In genomic region chr1:54972436-54972835, GRCh38 we compare ENCODE assay signal across 15 cellular contexts. TPM values are rescaled to one million over a fixed set of nuclear protein-coding genes. Genes with fewer than 3 reads are reported as not detected.
DNase-seq lines count a peak whose midpoint lies in the region; ATAC-seq, FAIRE-seq and TF ChIP-seq lines count a peak whose summit lies in the region.
"Had no signal": no experiment of that assay in that cellular context is flagged by ENCODE, and none has a peak within 500 bp of the region (broad histone marks: within the 10 kb centered on the region; RNA-seq: fewer than 3 reads in every experiment).

No MANE protein-coding gene starts in this region.

- dilution Hi-C loops in keratinocyte (cut with MboI; ENCODE audit: extremely low pct_ligation_motif_present, low sequenced_read_pairs), result no loop called here

- H3K4me1 ChIP-seq in adrenal gland (replicated peaks in 1 of 2), result peaks cover 4 to 10% of the 10 kb centered on the region in 2 donors
- peaks cover 27% of the 10 kb centered on the region for H3K4me1 ChIP-seq in keratinocyte (ENCODE audit: control insufficient read depth, extremely low read depth, insufficient read depth, low read length)
- peaks cover 27% of the 10 kb centered on the region for H3K4me1 ChIP-seq in psoas muscle

- no peaks in the 10 kb centered on the region for H3K79me2 ChIP-seq in keratinocyte (ENCODE audit: control insufficient read depth, insufficient read depth, low read length)

- peak; percentile 26 for FAIRE-seq in keratinocyte (lab: Jason Lieb, UNC)

- H3K27me3 ChIP-seq in adrenal gland, result no peaks in the 10 kb centered on the region
- no peaks in the 10 kb centered on the region for H3K27me3 ChIP-seq in keratinocyte (ENCODE audit: control insufficient read depth, extremely low read depth, insufficient read depth, low read length)
- no peaks in the 10 kb centered on the region for H3K27me3 ChIP-seq in psoas muscle (ENCODE audit: insufficient read depth in 3 of 3, low read length in 2 of 3)

- no peak overlapping the region for H3K9ac ChIP-seq in keratinocyte (ENCODE audit: control insufficient read depth, extremely low read depth, insufficient read depth, low read length)

- H2AFZ ChIP-seq in keratinocyte (ENCODE audit: control insufficient read depth, low read length), result no peak overlapping the region

- H3K36me3 ChIP-seq in adrenal gland (replicated peaks in 1 of 2), result no peaks in the 10 kb centered on the region
- H3K36me3 ChIP-seq in keratinocyte (ENCODE audit: control insufficient read depth in 2 of 2, extremely low read depth in 1 of 2, insufficient read depth in 2 of 2, low read length in 2 of 2), result no peaks in the 10 kb centered on the region
- H3K36me3 ChIP-seq in psoas muscle (ENCODE audit: insufficient read depth in 1 of 2, low read depth in 1 of 2), result no peaks in the 10 kb centered on the region

- no peak overlapping the region for H3K4me2 ChIP-seq in keratinocyte (ENCODE audit: control insufficient read depth, extremely low read depth, insufficient read depth, low read depth, low read length)

- H3K9me3 ChIP-seq in adrenal gland (replicated peaks in 1 of 3) (no peaks in the 10 kb centered on the region), keratinocyte (ENCODE audit: control insufficient read depth, low read depth, low read length) (no peaks in the 10 kb centered on the region), psoas muscle (no peaks in the 10 kb centered on the region)

- ATAC-seq in psoas muscle (no peak), GM21367 (IDR thresholded peaks at IDR 0.05; ENCODE audit: unreplicated experiment) (no peak)

- intact Hi-C loops in adrenal gland (cut with DNase I), result no loop called here
- intact Hi-C loops in psoas muscle (cut with DNase I), result no loop called here

- no peak overlapping the region for H3K4me3 ChIP-seq in adrenal gland
- H3K4me3 ChIP-seq in keratinocyte (ENCODE audit: control insufficient read depth in 2 of 3, extremely low read depth in 1 of 3, insufficient read depth in 2 of 3, low read depth in 1 of 3, low read length in 3 of 3), result no peak overlapping the region
- no peak overlapping the region for H3K4me3 ChIP-seq in psoas muscle

- TF ChIP-seq CTCF in GM20000 (IDR thresholded peaks at IDR 0.05; ENCODE audit: extremely low read depth, missing control alignments), result no peak
- TF ChIP-seq CTCF in adrenal gland (IDR thresholded peaks at IDR 0.05), result no peak
- TF ChIP-seq CTCF in keratinocyte (optimal IDR thresholded peaks at IDR 0.05 in 1 of 3, IDR thresholded peaks at IDR 0.05 in 1 of 3, conservative IDR thresholded peaks at IDR 0.05 in 1 of 3; ENCODE audit: extremely low read depth in 1 of 3, insufficient read depth in 2 of 3, low read length in 3 of 3), result no peak
- TF ChIP-seq CTCF in psoas muscle (IDR thresholded peaks at IDR 0.05), result no peak

- H3K27ac ChIP-seq in adrenal gland (peak overlapping the region in 3 of 5 donors; percentile 58 to 84 (median 81)), keratinocyte (ENCODE audit: control insufficient read depth, insufficient read depth, low read length) (no peak overlapping the region), psoas muscle (peak overlapping the region; percentile 80)
- H3K27ac ChIP-seq: C4-2B, HL-60 had no signal

- DNase-seq in GM20000 (ENCODE audit: low spot score), result peak; percentile 8
- peak in 2 of 7 donors; percentile 14 to 42 for DNase-seq in adrenal gland
- no peak for DNase-seq in keratinocyte (ENCODE audit: low read depth, low spot score)
- DNase-seq in psoas muscle, result no peak
- no peak for DNase-seq in activated gamma-delta T cell (lab: John Stamatoyannopoulos, UW)
- no peak for DNase-seq in NCI-H1436 treated with DMSO at 0.1 percent for 48 hours (lab: John Stamatoyannopoulos, UW)
- DNase-seq: NCI-H1417 treated with DMSO at 0.1 percent for 48 hours, NCI-H510A had no signal

- WGBS in adrenal gland, 4 donors, result 88 to 96% (median 90%) methylated on average over 3 to 4 of the region's 4 CpGs
- 67 to 83% (median 68%) methylated on average over 4 of the region's 4 CpGs for WGBS in psoas muscle, 3 donors

- no peak for TF ChIP-seq POLR2A in adrenal gland (IDR thresholded peaks at IDR 0.05)

- H4K20me1 ChIP-seq in keratinocyte (ENCODE audit: control insufficient read depth, extremely low read depth, insufficient read depth, low read length), result no peaks in the 10 kb centered on the region

- no peaks in the 10 kb centered on the region for H3K9me1 ChIP-seq in keratinocyte (ENCODE audit: control insufficient read depth, extremely low read depth, insufficient read depth, low read length)

RNA-seq across cellular contexts. Expression of gene TMEM61, which starts 8.0 kb away (rescaled TPM):
- total RNA-seq in adrenal gland, result 10 to 100 TPM in 2 of 8 donors, 1 to 10 TPM in 6; 2.2 to 20.9 (median 8.0) TPM
- polyA plus RNA-seq in adrenal gland, result 1 to 10 TPM; 2.5 to 6.8 (median 3.7) TPM
- polyA plus RNA-seq in keratinocyte, result 0.49 to 1.1 TPM (median 1.0 TPM) in 3 replicates
- polyA plus RNA-seq in keratinocyte (2011; ENCODE audit: low read depth), result 0.65 TPM
- polyA plus RNA-seq in keratinocyte (2011; cell fraction: cytosol; rRNA removed), result 0.69 and 1.9 TPM in 2 replicates
- polyA plus RNA-seq in keratinocyte (2011; cell fraction: nucleus; rRNA removed), result 1.2 and 1.8 TPM in 2 replicates
- 1.3 and 1.4 TPM in 2 replicates for polyA plus RNA-seq in keratinocyte (2012; ENCODE audit: low replicate concordance)
- 0.32 to 0.36 TPM in 2 of 3 replicates, not detected in the other for polyA minus RNA-seq in keratinocyte
- 2.5 TPM for polyA minus RNA-seq in keratinocyte (2011; cell fraction: cytosol; rRNA and poly(A)+ RNA removed)
- polyA minus RNA-seq in keratinocyte (2011; cell fraction: nucleus; rRNA and poly(A)+ RNA removed), result 0.53 and 0.93 TPM in 2 replicates
- under 1 TPM in 3 of 4 donors, not detected in 1; 0.34 to 0.54 (median 0.42) TPM for total RNA-seq in psoas muscle
- under 1 TPM; 0.05 to 0.16 (median 0.11) TPM for polyA plus RNA-seq in psoas muscle
- total RNA-seq: A673, GM23248, SK-MEL-5 had no signal
- polyA plus RNA-seq: GM23248 had no signal

RNA-seq across cellular contexts. Expression of gene BSND, which starts 26.3 kb away (rescaled TPM):
- not detected for total RNA-seq in adrenal gland
- polyA plus RNA-seq in adrenal gland, result under 1 TPM in 2 of 3 donors, not detected in 1; 0.04 to 0.08 TPM
- polyA plus RNA-seq in keratinocyte, result not detected in 3 replicates
- not detected for polyA plus RNA-seq in keratinocyte (2011; ENCODE audit: low read depth)
- not detected in 2 replicates for polyA plus RNA-seq in keratinocyte (2011; cell fraction: cytosol; rRNA removed)
- polyA plus RNA-seq in keratinocyte (2011; cell fraction: nucleus; rRNA removed), result not detected in 2 replicates
- polyA plus RNA-seq in keratinocyte (2012; ENCODE audit: low replicate concordance), result not detected in 2 replicates
- polyA minus RNA-seq in keratinocyte, result not detected in 3 replicates
- polyA minus RNA-seq in keratinocyte (2011; cell fraction: cytosol; rRNA and poly(A)+ RNA removed), result not detected
- not detected in 2 replicates for polyA minus RNA-seq in keratinocyte (2011; cell fraction: nucleus; rRNA and poly(A)+ RNA removed)
- total RNA-seq in psoas muscle, result not detected
- not detected for polyA plus RNA-seq in psoas muscle
- total RNA-seq: A673, GM23248, PC-3, SK-MEL-5 had no signal
- polyA plus RNA-seq: GM23248 had no signal
